21 cellular contexts compared by ENCODE assay signal in genomic region chr1:79532555-79532954, GRCh38.
"Had no signal": no experiment of that assay in that cellular context is flagged by ENCODE, and none has a peak within 500 bp of the region (broad histone marks: within the 10 kb centered on the region; RNA-seq: fewer than 3 reads in every experiment).

No MANE protein-coding gene starts in this region.

- H3K9me3 Mint-ChIP-seq: nephron progenitor cell had no signal

- H3K4me3 Mint-ChIP-seq: naive thymus-derived CD4-positive, alpha-beta T cell; nephron progenitor cell; stimulated activated naive B cell treated with anti-CD40 and anti-IgM and Interleukin-4, amounts not matched to agents 10 μg/mL and 1 μg/mL and 100 μg/mL, for 72 hours; stimulated activated naive CD8-positive, alpha-beta T cell treated with anti-CD3 and anti-CD28 coated beads, Interleukin-15, amount 100 ng/mL, for 72 hours had no signal

- ATAC-seq: heart left ventricle; left colon; left ventricle myocardium superior; naive thymus-derived CD4-positive, alpha-beta T cell; stimulated activated naive B cell treated with anti-CD40 and anti-IgM and Interleukin-4, amounts not matched to agents 10 μg/mL and 1 μg/mL and 100 μg/mL, for 72 hours; stimulated activated naive CD8-positive, alpha-beta T cell treated with anti-CD3 and anti-CD28 coated beads, Interleukin-15, amount 100 ng/mL, for 72 hours had no signal

- H3K4me3 ChIP-seq: dorsolateral prefrontal cortex, heart left ventricle, lung, sigmoid colon, skin epidermis, testis, transverse colon had no signal

- DNase-seq: cortex of kidney; dorsolateral prefrontal cortex; effector CD8-positive, alpha-beta T cell; foreskin melanocyte; heart left ventricle; hippocampal formation; left colon; left ventricle myocardium superior; mesendoderm; naive thymus-derived CD4-positive, alpha-beta T cell; nephron progenitor cell; sigmoid colon; stimulated activated CD4-positive, alpha-beta T cell treated with anti-CD3 and anti-CD28 coated beads, Interleukin-2, amount 100 ng/mL, for 24 hours; stimulated activated CD4-positive, alpha-beta T cell treated with anti-CD3 and anti-CD28 coated beads, Interleukin-4, amount 100 ng/mL, for 4 hours; stimulated activated naive B cell treated with anti-CD40 and anti-IgM and Interleukin-4, amounts not matched to agents 10 μg/mL and 1 μg/mL and 100 μg/mL, for 72 hours; stimulated activated naive CD8-positive, alpha-beta T cell treated with anti-CD3 and anti-CD28 coated beads, Interleukin-15, amount 100 ng/mL, for 72 hours; testis; transverse colon had no signal

- H3K36me3 Mint-ChIP-seq: naive thymus-derived CD4-positive, alpha-beta T cell; stimulated activated naive B cell treated with anti-CD40 and anti-IgM and Interleukin-4, amounts not matched to agents 10 μg/mL and 1 μg/mL and 100 μg/mL, for 72 hours had no signal

- H3K4me1 ChIP-seq: heart left ventricle, sigmoid colon, testis, transverse colon had no signal

- H3K27me3 ChIP-seq: dorsolateral prefrontal cortex, heart left ventricle, neutrophil, sigmoid colon, testis, transverse colon had no signal

- H3K27ac Mint-ChIP-seq: naive thymus-derived CD4-positive, alpha-beta T cell; stimulated activated naive B cell treated with anti-CD40 and anti-IgM and Interleukin-4, amounts not matched to agents 10 μg/mL and 1 μg/mL and 100 μg/mL, for 72 hours; stimulated activated naive CD8-positive, alpha-beta T cell treated with anti-CD3 and anti-CD28 coated beads, Interleukin-15, amount 100 ng/mL, for 72 hours had no signal

- H3K9me3 ChIP-seq: heart left ventricle, neutrophil, sigmoid colon, testis, transverse colon had no signal

- H3K4me1 Mint-ChIP-seq: naive thymus-derived CD4-positive, alpha-beta T cell; nephron progenitor cell; stimulated activated naive B cell treated with anti-CD40 and anti-IgM and Interleukin-4, amounts not matched to agents 10 μg/mL and 1 μg/mL and 100 μg/mL, for 72 hours; stimulated activated naive CD8-positive, alpha-beta T cell treated with anti-CD3 and anti-CD28 coated beads, Interleukin-15, amount 100 ng/mL, for 72 hours had no signal

- H3K36me3 ChIP-seq: heart left ventricle, neutrophil, sigmoid colon, transverse colon had no signal

- H3K27me3 Mint-ChIP-seq: naive thymus-derived CD4-positive, alpha-beta T cell; stimulated activated naive B cell treated with anti-CD40 and anti-IgM and Interleukin-4, amounts not matched to agents 10 μg/mL and 1 μg/mL and 100 μg/mL, for 72 hours; stimulated activated naive CD8-positive, alpha-beta T cell treated with anti-CD3 and anti-CD28 coated beads, Interleukin-15, amount 100 ng/mL, for 72 hours had no signal

- H3K27ac ChIP-seq: dorsolateral prefrontal cortex, heart left ventricle, neutrophil, sigmoid colon, skin epidermis, testis, transverse colon had no signal
